ENCODE assay signal across 1 cellular context in genomic region chr1:162972768-162973167, GRCh38.
TF ChIP-seq lines count a peak whose summit lies in the region.

No MANE protein-coding gene starts in this region.

TF ChIP-seq in IMR-90, 13 proteins besides CTCF, POLR2A, EP300 and RAD21:
- TF ChIP-seq, protein P1, sequence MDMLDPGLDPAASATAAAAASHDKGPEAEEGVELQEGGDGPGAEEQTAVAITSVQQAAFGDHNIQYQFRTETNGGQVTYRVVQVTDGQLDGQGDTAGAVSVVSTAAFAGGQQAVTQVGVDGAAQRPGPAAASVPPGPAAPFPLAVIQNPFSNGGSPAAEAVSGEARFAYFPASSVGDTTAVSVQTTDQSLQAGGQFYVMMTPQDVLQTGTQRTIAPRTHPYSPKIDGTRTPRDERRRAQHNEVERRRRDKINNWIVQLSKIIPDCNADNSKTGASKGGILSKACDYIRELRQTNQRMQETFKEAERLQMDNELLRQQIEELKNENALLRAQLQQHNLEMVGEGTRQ (IDR thresholded peaks at IDR 0.05; ENCODE audit: low read depth, low read length) = no peak
- TF ChIP-seq RCOR1 (IDR thresholded peaks at IDR 0.05; ENCODE audit: insufficient replicate concordance, low read length) = no peak
- no peak for TF ChIP-seq SMC3 (IDR thresholded peaks at IDR 0.05; ENCODE audit: low read depth, low read length)
- no peak for TF ChIP-seq BHLHE40 (IDR thresholded peaks at IDR 0.05; ENCODE audit: low read depth, low read length)
- TF ChIP-seq RFX5 (IDR thresholded peaks at IDR 0.05; ENCODE audit: low read depth, low read length) = no peak
- TF ChIP-seq MAZ (IDR thresholded peaks at IDR 0.05; ENCODE audit: borderline replicate concordance, low read depth, low read length) = no peak
- TF ChIP-seq, protein P2, sequence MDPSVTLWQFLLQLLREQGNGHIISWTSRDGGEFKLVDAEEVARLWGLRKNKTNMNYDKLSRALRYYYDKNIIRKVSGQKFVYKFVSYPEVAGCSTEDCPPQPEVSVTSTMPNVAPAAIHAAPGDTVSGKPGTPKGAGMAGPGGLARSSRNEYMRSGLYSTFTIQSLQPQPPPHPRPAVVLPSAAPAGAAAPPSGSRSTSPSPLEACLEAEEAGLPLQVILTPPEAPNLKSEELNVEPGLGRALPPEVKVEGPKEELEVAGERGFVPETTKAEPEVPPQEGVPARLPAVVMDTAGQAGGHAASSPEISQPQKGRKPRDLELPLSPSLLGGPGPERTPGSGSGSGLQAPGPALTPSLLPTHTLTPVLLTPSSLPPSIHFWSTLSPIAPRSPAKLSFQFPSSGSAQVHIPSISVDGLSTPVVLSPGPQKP (IDR thresholded peaks at IDR 0.05; ENCODE audit: borderline replicate concordance, low read depth, low read length) = no peak
- TF ChIP-seq CHD1 (IDR thresholded peaks at IDR 0.05; ENCODE audit: low read depth, low read length) = no peak
- TF ChIP-seq MAFK (IDR thresholded peaks at IDR 0.05; ENCODE audit: low read depth, low read length) = no peak
- no peak for TF ChIP-seq MXI1 (IDR thresholded peaks at IDR 0.05; ENCODE audit: borderline replicate concordance, low read depth, low read length)
- TF ChIP-seq CEBPB (IDR thresholded peaks at IDR 0.05; ENCODE audit: low read depth, low read length) = no peak
- no peak for TF ChIP-seq NFE2L2 (IDR thresholded peaks at IDR 0.05; ENCODE audit: low read depth, low read length)
- TF ChIP-seq FOS (IDR thresholded peaks at IDR 0.05; ENCODE audit: low read depth, low read length) = no peak
